Comparison of ENCODE assay signal across 2 cellular contexts in the genomic region with DNA sequence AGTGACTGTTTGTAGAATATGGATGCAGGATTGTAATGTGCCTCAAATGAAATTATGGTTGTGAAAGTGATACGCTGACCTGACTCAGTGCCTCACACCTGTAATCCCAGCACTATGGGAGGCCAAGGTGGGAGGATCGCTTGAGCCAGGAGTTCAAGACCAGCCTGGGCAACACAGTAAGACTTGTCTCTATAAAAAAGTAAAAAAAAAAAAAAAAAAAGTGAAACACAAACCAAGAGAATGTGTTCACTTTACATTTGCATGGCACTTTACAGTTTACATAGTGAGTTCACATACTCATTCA.
TF ChIP-seq lines count a peak whose summit lies in the region.

No MANE protein-coding gene starts in this region.

TF ChIP-seq in K562, 482 proteins besides CTCF, POLR2A, EP300 and RAD21:
- TF ChIP-seq CREB1 (IDR thresholded peaks at IDR 0.05) (no peak), CREB1 (CRISPR knock-in tag; IDR thresholded peaks at IDR 0.05) (0 out of 2 replicates have a peak, but pooled peaks have one; percentile 7), AFF4 (CRISPR knock-in tag; IDR thresholded peaks at IDR 0.05) (0 out of 2 replicates have a peak, but pooled peaks have one; percentile 41), HDAC6 (IDR thresholded peaks at IDR 0.05; ENCODE audit: low read depth, low read length) (no peak)

TF ChIP-seq in HEK293T, 16 proteins besides CTCF, POLR2A, EP300 and RAD21 (continued from another document):
- no peak for TF ChIP-seq FOXA1 (IDR thresholded peaks at IDR 0.05)
- TF ChIP-seq FOXK2 (IDR thresholded peaks at IDR 0.05) = no peak
- no peak for TF ChIP-seq LEF1 (IDR thresholded peaks at IDR 0.05; ENCODE audit: borderline replicate concordance)
- TF ChIP-seq PKNOX1 (IDR thresholded peaks at IDR 0.05) = no peak
- TF ChIP-seq HDGF (IDR thresholded peaks at IDR 0.05; ENCODE audit: borderline replicate concordance) = no peak
- no peak for TF ChIP-seq FOXM1 (IDR thresholded peaks at IDR 0.05; ENCODE audit: borderline replicate concordance)
- no peak for TF ChIP-seq ZNF384 (IDR thresholded peaks at IDR 0.05)
